In genomic region chr9:134060546-134060945, GRCh38 we compare ENCODE assay signal across 14 cellular contexts. TPM values are rescaled to one million over a fixed set of nuclear protein-coding genes. Genes with fewer than 3 reads are reported as not detected.
DNase-seq lines count a peak whose midpoint lies in the region; FAIRE-seq and TF ChIP-seq lines count a peak whose summit lies in the region.
"Had no signal": no experiment of that assay in that cellular context is flagged by ENCODE, and none has a peak within 500 bp of the region (broad histone marks: within the 10 kb centered on the region; RNA-seq: fewer than 3 reads in every experiment).

No MANE protein-coding gene starts in this region.

- no peak overlapping the region for H4K12ac ChIP-seq in trophoblast cell (ENCODE audit: low read depth, low read length)

- TF ChIP-seq RAD21 in H1 (IDR thresholded peaks at IDR 0.05 in 1 of 2, conservative IDR thresholded peaks at IDR 0.05 in 1 of 2; ENCODE audit: low read depth in 2 of 2, low read length in 2 of 2), result no peak

- peak overlapping the region in 1 of 8 donors; percentile 35 for H3K4me3 Mint-ChIP-seq in CD4-positive, alpha-beta memory T cell
- H3K4me3 Mint-ChIP-seq in IgD-negative memory B cell, result peak overlapping the region in 3 of 4 donors; percentile 63 to 89 (median 83)

- no peak overlapping the region for H2AFZ ChIP-seq in H1 (ENCODE audit: low read length)
- H2AFZ ChIP-seq in trophoblast cell (ENCODE audit: insufficient read depth, low read length, poor library complexity), result no peak overlapping the region

- H3K36me3 ChIP-seq in CD4-positive, alpha-beta memory T cell (ENCODE audit: insufficient read depth, low read length), result no peaks in the 10 kb centered on the region
- H3K36me3 ChIP-seq in H1 (ENCODE audit: control insufficient read depth in 2 of 4, insufficient read depth in 4 of 4, low read length in 3 of 4) (no peaks in the 10 kb centered on the region; a peak in 1 of 8 replicates), trophoblast cell (ENCODE audit: control insufficient read depth in 1 of 2, insufficient read depth in 2 of 2, low read length in 2 of 2) (peaks cover 0 to 8% of the 10 kb centered on the region in 2 experiments)
- H3K36me3 ChIP-seq: pancreas, tibial artery had no signal

- H3K23me2 ChIP-seq in H1 (ENCODE audit: low read depth, low read length), result no peaks in the 10 kb centered on the region; the same call in 1 of the 2 replicates

- H2BK5ac ChIP-seq in H1 (ENCODE audit: low read depth, low read length) (0 out of 2 replicates have a peak overlapping the region, but pooled peaks have one; percentile 71), trophoblast cell (ENCODE audit: low read depth, low read length, poor library complexity) (no peak overlapping the region)

- no peak overlapping the region for H4K91ac ChIP-seq in H1 (replicated peaks; ENCODE audit: insufficient read length, low read length)
- no peak overlapping the region for H4K91ac ChIP-seq in trophoblast cell (ENCODE audit: low read depth, low read length)

- 66% methylated on average over 4 of the region's 4 CpGs; no CpG with 5 or more reads in 1 of the 2 experiments for WGBS in H1 (ENCODE audit: extremely low coverage in 1 of 2, insufficient coverage in 1 of 2, insufficient read length in 1 of 2, insufficient replicate concordance in 2 of 2, low coverage in 1 of 2, low lambda C conversion rate in 2 of 2, missing lambda C conversion rate in 1 of 2), 2 experiments
- no CpG with 5 or more reads among the region's 4 CpGs for WGBS in trophoblast cell (ENCODE audit: extremely low coverage, insufficient coverage, insufficient read length)

- no peak for TF ChIP-seq POLR2A in H1 (IDR thresholded peaks at IDR 0.05; ENCODE audit: control extremely low read depth in 1 of 2, low read depth in 2 of 2, low read length in 2 of 2)

- peaks cover 47% of the 10 kb centered on the region for H3K79me1 ChIP-seq in H1 (ENCODE audit: low read depth, low read length)
- H3K79me1 ChIP-seq in trophoblast cell (ENCODE audit: low read length), result no peaks in the 10 kb centered on the region

- no peak overlapping the region for H3K18ac ChIP-seq in H1 (ENCODE audit: extremely low read depth, low read length)
- H3K18ac ChIP-seq in trophoblast cell (ENCODE audit: low read length), result no peak overlapping the region

- H3K4me2 ChIP-seq in H1 (ENCODE audit: insufficient read depth in 1 of 2, low read depth in 2 of 2, low read length in 2 of 2) (no peak overlapping the region), trophoblast cell (ENCODE audit: low read length) (no peak overlapping the region)

- H3K56ac ChIP-seq in H1 (replicated peaks; ENCODE audit: insufficient read length, low read depth, low read length), result no peak overlapping the region

- CTCF ChIA-PET in CD4-positive, alpha-beta memory T cell (lab: Charles Lee; ENCODE audit: partially characterized antibody), result no interaction called here
- CTCF ChIA-PET in H1 (lab: Charles Lee; ENCODE audit: partially characterized antibody), result no interaction called here

- no peak overlapping the region for H2BK12ac ChIP-seq in H1 (ENCODE audit: low read depth, low read length)
- no peak overlapping the region for H2BK12ac ChIP-seq in trophoblast cell (ENCODE audit: low read length)

- no peaks in the 10 kb centered on the region for H3K9me3 Mint-ChIP-seq in CD4-positive, alpha-beta memory T cell
- no peaks in the 10 kb centered on the region for H3K9me3 Mint-ChIP-seq in IgD-negative memory B cell

- H3K36me3 Mint-ChIP-seq in CD4-positive, alpha-beta memory T cell, result peaks cover 0 to 4% of the 10 kb centered on the region in 2 donors
- H3K36me3 Mint-ChIP-seq in IgD-negative memory B cell, result peaks cover 2% of the 10 kb centered on the region

- H3K9ac ChIP-seq in H1 (replicated peaks in 1 of 4; ENCODE audit: extremely low read depth in 1 of 4, low read depth in 3 of 4, low read length in 3 of 4), result no peak overlapping the region; a peak in 1 of 7 replicates
- no peak overlapping the region for H3K9ac ChIP-seq in trophoblast cell (ENCODE audit: low read length)

- no peak overlapping the region for H3K27ac ChIP-seq in CD4-positive, alpha-beta memory T cell (ENCODE audit: low read depth, low read length)
- 0 out of 2 replicates have a peak overlapping the region, but pooled peaks have one; percentile 17 for H3K27ac ChIP-seq in H1 (ENCODE audit: low read depth, low read length)
- H3K27ac ChIP-seq in trophoblast cell (ENCODE audit: low read depth, low read length), result no peak overlapping the region
- H3K27ac ChIP-seq: C4-2B, pancreas, tibial artery had no signal

- H4K8ac ChIP-seq in H1 (ENCODE audit: extremely low read depth, insufficient read depth, low read length) (no peak overlapping the region; the same call in 1 of the 2 replicates), trophoblast cell (ENCODE audit: low read depth, low read length) (no peak overlapping the region)

- no peak overlapping the region for H2BK15ac ChIP-seq in H1 (ENCODE audit: low read length)

- no peaks in the 10 kb centered on the region for H3K27me3 Mint-ChIP-seq in CD4-positive, alpha-beta memory T cell
- no peaks in the 10 kb centered on the region for H3K27me3 Mint-ChIP-seq in IgD-negative memory B cell

- DNase-seq in CD4-positive, alpha-beta memory T cell, result no peak
- DNase-seq in H1 (ENCODE audit: low read depth in 1 of 2, low spot score in 2 of 2) (peak in 1 of 2 experiments; percentile 38), trophoblast cell (no peak), NCI-H1417 treated with DMSO at 0.1 percent for 48 hours (lab: John Stamatoyannopoulos, UW) (no peak), SK-N-DZ (ENCODE audit: low spot score) (no peak), NCI-H524 treated with DMSO at 0.1 percent for 48 hours (lab: John Stamatoyannopoulos, UW) (no peak), RCC 7860 (ENCODE audit: low spot score) (no peak)
- DNase-seq: activated gamma-delta T cell; effector CD4-positive, alpha-beta T cell; NCI-H1092 had no signal

- peak overlapping the region in 4 of 7 donors; percentile 62 to 79 (median 68) for H3K27ac Mint-ChIP-seq in CD4-positive, alpha-beta memory T cell
- peak overlapping the region in 2 of 3 donors; percentile 59 to 73 for H3K27ac Mint-ChIP-seq in IgD-negative memory B cell

- no peaks in the 10 kb centered on the region for H3K9me3 ChIP-seq in CD4-positive, alpha-beta memory T cell (ENCODE audit: control insufficient read depth in 1 of 2, low read length in 2 of 2)
- no peaks in the 10 kb centered on the region for H3K9me3 ChIP-seq in H1 (ENCODE audit: insufficient read depth in 2 of 2, low read depth in 1 of 2, low read length in 1 of 2)
- peaks cover 2% of the 10 kb centered on the region for H3K9me3 ChIP-seq in trophoblast cell (ENCODE audit: insufficient read depth, low read depth, low read length)
- H3K9me3 ChIP-seq: pancreas, tibial artery had no signal

- peaks cover 71 to 73% of the 10 kb centered on the region in 2 experiments for H4K20me1 ChIP-seq in H1 (replicated peaks in 1 of 2; ENCODE audit: control insufficient read depth in 1 of 2, insufficient read depth in 2 of 2, low read length in 2 of 2)

- no peak overlapping the region for H2AK5ac ChIP-seq in H1 (ENCODE audit: low read depth, low read length)
- H2AK5ac ChIP-seq in trophoblast cell (ENCODE audit: low read length), result no peak overlapping the region

- no peak overlapping the region for H3K4me3 ChIP-seq in CD4-positive, alpha-beta memory T cell (ENCODE audit: low read length in 2 of 2)
- H3K4me3 ChIP-seq in H1 (ENCODE audit: extremely low read depth in 1 of 4, insufficient read depth in 2 of 4, low read depth in 3 of 4, low read length in 4 of 4) (no peak overlapping the region), trophoblast cell (ENCODE audit: low read depth, low read length) (no peak overlapping the region)
- H3K4me3 ChIP-seq: pancreas, tibial artery had no signal

- H3K27me3 ChIP-seq in CD4-positive, alpha-beta memory T cell (ENCODE audit: insufficient read depth, low read length), result no peaks in the 10 kb centered on the region
- H3K27me3 ChIP-seq in H1 (replicated peaks in 1 of 4; ENCODE audit: control insufficient read depth in 3 of 4, extremely low read depth in 1 of 4, insufficient read depth in 3 of 4, low read length in 3 of 4) (no peaks in the 10 kb centered on the region), trophoblast cell (ENCODE audit: insufficient read depth, low read length) (no peaks in the 10 kb centered on the region)
- H3K27me3 ChIP-seq: pancreas, tibial artery had no signal

- no peak overlapping the region for H2BK20ac ChIP-seq in H1 (ENCODE audit: low read length)

- H3K79me2 ChIP-seq in H1 (ENCODE audit: control insufficient read depth in 1 of 2, insufficient read depth in 2 of 2, low read length in 2 of 2), result peaks cover 38 to 100% of the 10 kb centered on the region in 2 experiments
- H3K79me2 ChIP-seq in trophoblast cell (ENCODE audit: control insufficient read depth, insufficient read depth, low read length, poor library complexity), result peaks cover 22% of the 10 kb centered on the region

- no peak for TF ChIP-seq CTCF in H1 (IDR thresholded peaks at IDR 0.05; ENCODE audit: control extremely low read depth in 1 of 3, insufficient read depth in 1 of 3, low read depth in 1 of 3, low read length in 3 of 3)

- FAIRE-seq in H1 (lab: Jason Lieb, UNC) (no peak), RCC 7860 (lab: Jason Lieb, UNC) (no peak)
- FAIRE-seq: pancreas had no signal

- peaks cover 38% of the 10 kb centered on the region for H3K4me1 ChIP-seq in CD4-positive, alpha-beta memory T cell (ENCODE audit: insufficient read depth, low read length)
- peaks cover 0 to 18% (median 9%) of the 10 kb centered on the region in 4 experiments; a peak in 5 of 7 replicates for H3K4me1 ChIP-seq in H1 (replicated peaks in 1 of 4; ENCODE audit: control insufficient read depth in 3 of 4, insufficient read depth in 4 of 4, low read length in 3 of 4)
- peaks cover 30% of the 10 kb centered on the region in 2 experiments for H3K4me1 ChIP-seq in trophoblast cell (ENCODE audit: control insufficient read depth in 1 of 2, insufficient read depth in 2 of 2, low read length in 2 of 2)

- H3K14ac ChIP-seq in H1 (ENCODE audit: insufficient read length) (no peak overlapping the region), trophoblast cell (ENCODE audit: low read length) (no peak overlapping the region)

- POLR2A ChIA-PET in CD4-positive, alpha-beta memory T cell (lab: Charles Lee; ENCODE audit: partially characterized antibody), result no interaction called here
- POLR2A ChIA-PET in H1 (lab: Charles Lee; ENCODE audit: partially characterized antibody), result interaction anchor here (1.5 kb wide), 1 partner anchor 69 kb away, joined by 4 read pairs; no protein-coding TSS in a partner anchor

- peaks cover 21 to 68% (median 54%) of the 10 kb centered on the region in 4 donors for H3K4me1 Mint-ChIP-seq in CD4-positive, alpha-beta memory T cell
- peaks cover 14 to 39% (median 32%) of the 10 kb centered on the region in 3 donors for H3K4me1 Mint-ChIP-seq in IgD-negative memory B cell

- H3K23ac ChIP-seq in H1 (ENCODE audit: insufficient read length), result no peak overlapping the region
- no peak overlapping the region for H3K23ac ChIP-seq in trophoblast cell (ENCODE audit: low read length)

- H3K4ac ChIP-seq in H1 (replicated peaks; ENCODE audit: insufficient read length, low read depth, low read length) (no peak overlapping the region), trophoblast cell (ENCODE audit: low read depth, low read length) (peak overlapping the region; percentile 43)

- intact Hi-C loops in CD4-positive, alpha-beta memory T cell (cut with micrococcal nuclease), result loop anchor here (10.0 kb wide), 1 partner anchor 334 kb away; no protein-coding TSS in a partner anchor

- no peak for TF ChIP-seq EP300 in H1 (IDR thresholded peaks at IDR 0.05; ENCODE audit: borderline replicate concordance in 1 of 2, low read depth in 2 of 2, low read length in 2 of 2)

- H2BK120ac ChIP-seq in H1 (replicated peaks; ENCODE audit: low read depth, low read length) (no peak overlapping the region), trophoblast cell (ENCODE audit: insufficient read depth, low read length, poor library complexity) (no peak overlapping the region)

- H4K5ac ChIP-seq in H1 (ENCODE audit: insufficient read length, low read depth, low read length), result no peak overlapping the region

RNA-seq across cellular contexts. Expression of gene BRD3, which starts 7.3 kb away (rescaled TPM):
- 10 to 100 TPM; 40.8 to 48.5 TPM for total RNA-seq in CD4-positive, alpha-beta memory T cell
- 10 to 100 TPM; 16.0 to 20.2 TPM for polyA plus RNA-seq in CD4-positive, alpha-beta memory T cell
- 35.7 TPM for polyA plus RNA-seq in IgD-negative memory B cell
- total RNA-seq in H1 (2021; fragmentation: NEBNext Ultra II Directional; extraction: Animal tissue kit (Norgen Biotek cat#: 25700)), result 82.7 and 87.8 TPM in 2 replicates
- polyA plus RNA-seq in H1 (2011; rRNA removed), result 31.0 and 38.4 TPM in 2 replicates
- 15.4 TPM for polyA plus RNA-seq in H1 (2011; cell fraction: cytosol; rRNA removed)
- polyA plus RNA-seq in H1 (2011; cell fraction: nucleus; rRNA removed), result 36.5 TPM
- polyA plus RNA-seq in H1 (2012, experiment 1 of 2), result 46.3 to 49.6 TPM (median 47.8 TPM) in 4 replicates
- 24.5 TPM for polyA plus RNA-seq in H1 (2012, experiment 2 of 2)
- 34.4 TPM for polyA plus RNA-seq in H1 (2013, experiment 1 of 2)
- 34.5 TPM for polyA plus RNA-seq in H1 (2013, experiment 2 of 2)
- 15.6 and 21.7 TPM in 2 replicates for polyA minus RNA-seq in H1 (2011; rRNA and poly(A)+ RNA removed)
- 51.7 TPM for polyA minus RNA-seq in H1 (2011; cell fraction: cytosol; rRNA and poly(A)+ RNA removed)
- 35.8 TPM for polyA minus RNA-seq in H1 (2011; cell fraction: nucleus; rRNA and poly(A)+ RNA removed)
- polyA plus RNA-seq in trophoblast cell (2013), result 16.3 and 17.4 TPM in 2 replicates
- polyA plus RNA-seq in SK-N-DZ (2014; cell fraction: cytosol; rRNA removed), result 9.0 and 11.5 TPM in 2 replicates
- 11.4 and 27.5 TPM in 2 replicates for polyA plus RNA-seq in SK-N-DZ (2014; cell fraction: nucleus; rRNA removed)

RNA-seq across cellular contexts. Expression of gene BRD3OS, which starts 35.3 kb away (rescaled TPM):
- 10 to 100 TPM; 18.3 to 21.5 TPM for total RNA-seq in CD4-positive, alpha-beta memory T cell
- 10 to 100 TPM; 18.4 to 33.1 TPM for polyA plus RNA-seq in CD4-positive, alpha-beta memory T cell
- polyA plus RNA-seq in IgD-negative memory B cell (26.5 TPM), H1 (2011; rRNA removed) (12.7 and 13.6 TPM in 2 replicates)
- total RNA-seq in H1 (2021; fragmentation: NEBNext Ultra II Directional; extraction: Animal tissue kit (Norgen Biotek cat#: 25700)), result 17.2 and 20.2 TPM in 2 replicates
- 13.0 TPM for polyA plus RNA-seq in H1 (2011; cell fraction: cytosol; rRNA removed)
- polyA plus RNA-seq in H1 (2011; cell fraction: nucleus; rRNA removed), result 11.0 TPM
- polyA plus RNA-seq in H1 (2012, experiment 1 of 2), result 12.5 to 16.9 TPM (median 14.6 TPM) in 4 replicates
- 17.3 TPM for polyA plus RNA-seq in H1 (2012, experiment 2 of 2)
- 11.6 TPM for polyA plus RNA-seq in H1 (2013, experiment 1 of 2)
- polyA plus RNA-seq in H1 (2013, experiment 2 of 2), result 12.4 TPM
- 6.7 and 9.0 TPM in 2 replicates for polyA minus RNA-seq in H1 (2011; rRNA and poly(A)+ RNA removed)
- 10.8 TPM for polyA minus RNA-seq in H1 (2011; cell fraction: cytosol; rRNA and poly(A)+ RNA removed)
- 7.3 TPM for polyA minus RNA-seq in H1 (2011; cell fraction: nucleus; rRNA and poly(A)+ RNA removed)
- polyA plus RNA-seq in trophoblast cell (2013), result 7.4 and 8.4 TPM in 2 replicates
- 14.3 and 16.5 TPM in 2 replicates for polyA plus RNA-seq in SK-N-DZ (2014; cell fraction: cytosol; rRNA removed)
- polyA plus RNA-seq in SK-N-DZ (2014; cell fraction: nucleus; rRNA removed), result 8.1 and 14.4 TPM in 2 replicates
